22 cellular contexts compared by ENCODE assay signal in genomic region chr7:87541648-87542047, GRCh38. TPM values are rescaled to one million over a fixed set of nuclear protein-coding genes. Genes with fewer than 3 reads are reported as not detected.
"Had no signal": no experiment of that assay in that cellular context is flagged by ENCODE, and none has a peak within 500 bp of the region (broad histone marks: within the 10 kb centered on the region; RNA-seq: fewer than 3 reads in every experiment).

No MANE protein-coding gene starts in this region.

- H3K4me1 Mint-ChIP-seq: immature natural killer cell; naive thymus-derived CD8-positive, alpha-beta T cell; nephron progenitor cell; stimulated activated naive B cell treated with anti-CD40 and anti-IgM and Interleukin-4, amounts not matched to agents 10 μg/mL and 1 μg/mL and 100 μg/mL, for 72 hours had no signal

- DNase-seq: colonic mucosa; effector memory CD4-positive, alpha-beta T cell; foreskin keratinocyte; hypothalamus; immature natural killer cell; islet precursor cell; kidney glomerular epithelial cell; left ventricle myocardium superior; lower lobe of right lung; naive thymus-derived CD8-positive, alpha-beta T cell; nephron progenitor cell; nucleus accumbens; right cardiac atrium; sigmoid colon; spleen; stimulated activated naive B cell treated with anti-CD40 and anti-IgM and Interleukin-4, amounts not matched to agents 10 μg/mL and 1 μg/mL and 100 μg/mL, for 72 hours; upper lobe of right lung; uterus had no signal

- ATAC-seq: foreskin keratinocyte; left ventricle myocardium superior; lower lobe of right lung; naive thymus-derived CD8-positive, alpha-beta T cell; right cardiac atrium; stimulated activated naive B cell treated with anti-CD40 and anti-IgM and Interleukin-4, amounts not matched to agents 10 μg/mL and 1 μg/mL and 100 μg/mL, for 72 hours; upper lobe of right lung had no signal

- H3K9me3 Mint-ChIP-seq: dendritic cell treated with granulocyte-macrophage colony-stimulating factor and Interleukin-4, amounts not matched to agents 40 ng/mL and 50 ng/mL, for 4 days; immature natural killer cell; naive thymus-derived CD8-positive, alpha-beta T cell; nephron progenitor cell; stimulated activated naive B cell treated with anti-CD40 and anti-IgM and Interleukin-4, amounts not matched to agents 10 μg/mL and 1 μg/mL and 100 μg/mL, for 72 hours; stimulated activated naive CD8-positive, alpha-beta T cell treated with anti-CD3 and anti-CD28 coated beads, Interleukin-15, Interleukin-2, amounts not matched to agents 100 ng/mL and 50 ng/mL, for 24 hours had no signal

- H3K27me3 Mint-ChIP-seq: dendritic cell treated with granulocyte-macrophage colony-stimulating factor and Interleukin-4, amounts not matched to agents 40 ng/mL and 50 ng/mL, for 4 days; naive thymus-derived CD8-positive, alpha-beta T cell; stimulated activated naive B cell treated with anti-CD40 and anti-IgM and Interleukin-4, amounts not matched to agents 10 μg/mL and 1 μg/mL and 100 μg/mL, for 72 hours; stimulated activated naive CD8-positive, alpha-beta T cell treated with anti-CD3 and anti-CD28 coated beads, Interleukin-15, Interleukin-2, amounts not matched to agents 100 ng/mL and 50 ng/mL, for 24 hours had no signal

- H3K4me3 Mint-ChIP-seq: dendritic cell treated with granulocyte-macrophage colony-stimulating factor and Interleukin-4, amounts not matched to agents 40 ng/mL and 50 ng/mL, for 4 days; immature natural killer cell; naive thymus-derived CD8-positive, alpha-beta T cell; nephron progenitor cell; stimulated activated naive B cell treated with anti-CD40 and anti-IgM and Interleukin-4, amounts not matched to agents 10 μg/mL and 1 μg/mL and 100 μg/mL, for 72 hours; stimulated activated naive CD8-positive, alpha-beta T cell treated with anti-CD3 and anti-CD28 coated beads, Interleukin-15, Interleukin-2, amounts not matched to agents 100 ng/mL and 50 ng/mL, for 24 hours had no signal

- H3K27ac Mint-ChIP-seq: dendritic cell treated with granulocyte-macrophage colony-stimulating factor and Interleukin-4, amounts not matched to agents 40 ng/mL and 50 ng/mL, for 4 days; immature natural killer cell; nephron progenitor cell; stimulated activated naive B cell treated with anti-CD40 and anti-IgM and Interleukin-4, amounts not matched to agents 10 μg/mL and 1 μg/mL and 100 μg/mL, for 72 hours; stimulated activated naive CD8-positive, alpha-beta T cell treated with anti-CD3 and anti-CD28 coated beads, Interleukin-15, Interleukin-2, amounts not matched to agents 100 ng/mL and 50 ng/mL, for 24 hours had no signal

RNA-seq across cellular contexts. Expression of gene ABCB1, which starts 59.0 kb away (rescaled TPM):
- total RNA-seq: foreskin keratinocyte, myocyte, osteocyte had no signal
